1 cellular context compared by ENCODE assay signal in the genomic region with DNA sequence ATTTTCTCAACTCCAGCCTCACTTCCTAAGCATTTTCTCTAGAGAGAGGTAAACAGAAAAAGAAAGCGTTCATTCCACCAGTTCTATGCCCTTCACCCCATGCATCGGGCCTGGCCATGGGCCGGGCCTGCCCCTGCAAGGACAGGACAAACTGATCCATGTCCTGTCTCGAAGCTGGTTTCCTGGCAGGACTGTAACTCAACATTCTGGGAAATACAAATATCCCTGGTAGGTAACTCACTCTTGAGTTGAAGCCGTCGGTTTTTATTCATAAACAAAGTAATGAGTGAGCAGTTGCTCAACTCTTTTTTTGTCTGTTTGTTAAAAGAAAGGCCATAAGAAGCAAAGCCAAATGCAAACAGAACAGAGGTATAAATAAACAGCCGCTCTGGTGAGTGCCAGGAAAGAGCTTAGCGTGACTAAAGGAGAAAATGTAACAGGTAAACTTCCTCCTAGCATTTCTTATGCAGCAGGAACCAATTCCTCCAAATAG.
TF ChIP-seq lines count a peak whose summit lies in the region.

No MANE protein-coding gene starts in this region.

TF ChIP-seq in A549, 52 proteins besides CTCF, POLR2A, EP300 and RAD21 (continued from another document):
- TF ChIP-seq ELK1 (IDR thresholded peaks at IDR 0.05; ENCODE audit: low read depth, low read length): no peak
- no peak for TF ChIP-seq FOSB (CRISPR knock-in tag; IDR thresholded peaks at IDR 0.05)
- no peak for TF ChIP-seq E2F6 (IDR thresholded peaks at IDR 0.05; ENCODE audit: borderline replicate concordance, low read depth)
- TF ChIP-seq JUNB (IDR thresholded peaks at IDR 0.05): no peak
- TF ChIP-seq RARB (CRISPR knock-in tag; IDR thresholded peaks at IDR 0.05): no peak
- TF ChIP-seq ZSCAN20 (CRISPR knock-in tag; IDR thresholded peaks at IDR 0.05): no peak
- TF ChIP-seq CEBPB (IDR thresholded peaks at IDR 0.05): peak; percentile 71 to 87
- TF ChIP-seq KDM5A (IDR thresholded peaks at IDR 0.05): no peak
- peak; percentile 55; the same call in 1 of the 3 replicates for TF ChIP-seq NR3C1 (IDR thresholded peaks at IDR 0.05)
- TF ChIP-seq KDM1A (IDR thresholded peaks at IDR 0.05; ENCODE audit: low read depth): no peak
- no peak for TF ChIP-seq SREBF2 (IDR thresholded peaks at IDR 0.05)
- no peak for TF ChIP-seq HOXA7 (CRISPR knock-in tag; IDR thresholded peaks at IDR 0.05)
- no peak for TF ChIP-seq CHD2 (IDR thresholded peaks at IDR 0.05; ENCODE audit: low read length, partially characterized antibody)
- TF ChIP-seq JUN (IDR thresholded peaks at IDR 0.05): peak; percentile 33 to 66; a peak in 1 of 5 replicates
- TF ChIP-seq RNF2 (IDR thresholded peaks at IDR 0.05; ENCODE audit: borderline replicate concordance, low read depth): no peak
- TF ChIP-seq FOXS1 (CRISPR knock-in tag; IDR thresholded peaks at IDR 0.05): no peak
- no peak for TF ChIP-seq NFE2L2 (conservative IDR thresholded peaks at IDR 0.05; ENCODE audit: low read length)
- TF ChIP-seq, protein P1, sequence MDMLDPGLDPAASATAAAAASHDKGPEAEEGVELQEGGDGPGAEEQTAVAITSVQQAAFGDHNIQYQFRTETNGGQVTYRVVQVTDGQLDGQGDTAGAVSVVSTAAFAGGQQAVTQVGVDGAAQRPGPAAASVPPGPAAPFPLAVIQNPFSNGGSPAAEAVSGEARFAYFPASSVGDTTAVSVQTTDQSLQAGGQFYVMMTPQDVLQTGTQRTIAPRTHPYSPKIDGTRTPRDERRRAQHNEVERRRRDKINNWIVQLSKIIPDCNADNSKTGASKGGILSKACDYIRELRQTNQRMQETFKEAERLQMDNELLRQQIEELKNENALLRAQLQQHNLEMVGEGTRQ (IDR thresholded peaks at IDR 0.05): no peak
- TF ChIP-seq, protein P2, sequence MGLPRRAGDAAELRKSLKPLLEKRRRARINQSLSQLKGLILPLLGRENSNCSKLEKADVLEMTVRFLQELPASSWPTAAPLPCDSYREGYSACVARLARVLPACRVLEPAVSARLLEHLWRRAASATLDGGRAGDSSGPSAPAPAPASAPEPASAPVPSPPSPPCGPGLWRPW (IDR thresholded peaks at IDR 0.05): no peak
- no peak for TF ChIP-seq TP53 (CRISPR knock-in tag; IDR thresholded peaks at IDR 0.05)
- no peak for TF ChIP-seq FOSL2 (IDR thresholded peaks at IDR 0.05)
- peak; percentile 72 for TF ChIP-seq FOSL2 (CRISPR knock-in tag; IDR thresholded peaks at IDR 0.05)
- no peak for TF ChIP-seq MYC (IDR thresholded peaks at IDR 0.05; ENCODE audit: borderline replicate concordance, low read length)
- TF ChIP-seq CHD4 (IDR thresholded peaks at IDR 0.05; ENCODE audit: borderline replicate concordance): no peak
- TF ChIP-seq EHF (CRISPR knock-in tag; IDR thresholded peaks at IDR 0.05): no peak
- TF ChIP-seq REST (IDR thresholded peaks at IDR 0.05): no peak
- TF ChIP-seq MAZ (IDR thresholded peaks at IDR 0.05; ENCODE audit: borderline replicate concordance, low read depth, low read length): no peak
- no peak for TF ChIP-seq ZFP36 (IDR thresholded peaks at IDR 0.05; ENCODE audit: borderline replicate concordance, partially characterized antibody)
- TF ChIP-seq HDAC2 (IDR thresholded peaks at IDR 0.05): no peak
- TF ChIP-seq POLR2AphosphoS2 (conservative IDR thresholded peaks at IDR 0.05; ENCODE audit: low read length): no peak
- TF ChIP-seq CBX8 (IDR thresholded peaks at IDR 0.05): no peak
- no peak for TF ChIP-seq HOXB13 (CRISPR knock-in tag; IDR thresholded peaks at IDR 0.05; ENCODE audit: low read depth)
- TF ChIP-seq RCOR1 (IDR thresholded peaks at IDR 0.05; ENCODE audit: low read depth, low read length): no peak
TF ChIP-seq in A549: peak in this region for 8.
